1 cellular context compared by ENCODE assay signal in genomic region chr12:5204271-5204670, GRCh38.
TF ChIP-seq lines count a peak whose summit lies in the region.

No MANE protein-coding gene starts in this region.

TF ChIP-seq in HepG2, 621 proteins besides CTCF, POLR2A, EP300 and RAD21 (continued from another document):
- TF ChIP-seq ZNF280D (CRISPR knock-in tag; IDR thresholded peaks at IDR 0.05) = no peak
